In the genomic region with DNA sequence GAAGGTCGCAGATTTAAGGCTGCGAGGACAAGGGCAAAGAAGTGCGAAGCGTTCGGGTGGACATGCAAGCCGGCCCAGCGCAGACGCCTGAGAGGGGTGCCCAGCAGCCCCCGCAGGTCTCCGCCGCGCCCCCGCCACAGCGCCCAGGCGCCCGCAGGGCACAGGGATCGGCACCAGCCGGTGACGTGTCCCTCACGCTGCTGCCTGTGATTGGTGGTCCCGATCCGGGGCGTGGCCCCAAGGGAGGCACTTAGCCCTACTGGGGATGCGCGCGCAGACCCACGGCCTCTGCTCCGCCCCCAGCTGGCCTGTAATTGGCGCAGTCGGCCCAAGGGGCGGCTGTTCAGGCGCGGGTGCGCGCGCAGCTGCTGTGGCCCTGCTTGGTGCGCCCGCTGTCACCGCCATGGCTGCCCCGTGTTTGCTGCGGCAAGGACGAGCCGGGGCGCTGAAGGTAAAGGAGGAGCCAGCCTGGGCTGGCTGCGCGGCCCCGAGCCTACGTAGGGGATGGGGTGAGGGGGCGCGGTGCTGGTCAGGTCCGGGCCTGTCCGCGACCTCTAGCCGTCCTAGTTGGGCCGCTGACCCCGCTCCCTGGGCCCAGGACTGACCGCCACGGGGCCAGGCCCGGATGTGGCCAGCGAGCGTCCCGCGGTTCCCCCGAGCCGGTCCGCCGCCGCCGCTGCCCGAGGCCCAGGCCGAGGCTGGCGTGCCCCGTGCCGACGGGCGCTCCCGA, we compare ENCODE assay signal across 1 cellular context.
TF ChIP-seq lines count a peak whose summit lies in the region.

A gene (plus strand): TSS at position 379 of the 730 bp plus-strand sequence. CDS start 25 bp downstream, at position 404.

TF ChIP-seq in K562, 482 proteins besides CTCF, POLR2A, EP300 and RAD21 (continued from another document):
- TF ChIP-seq ZKSCAN1 (IDR thresholded peaks at IDR 0.05; ENCODE audit: low read depth, low read length) (peak; percentile 54; the same call in 1 of the 2 replicates), KAT8 (IDR thresholded peaks at IDR 0.05; ENCODE audit: low read depth) (no peak), SP1 (CRISPR knock-in tag; IDR thresholded peaks at IDR 0.05) (peak; percentile 91), CHD2 (IDR thresholded peaks at IDR 0.05; ENCODE audit: low read depth, low read length) (peak; percentile 14; the same call in 1 of the 2 replicates), HCFC1 (IDR thresholded peaks at IDR 0.05; ENCODE audit: low read depth, low read length) (peak; percentile 20), ZSCAN29 (IDR thresholded peaks at IDR 0.05) (0 out of 2 replicates have a peak, but pooled peaks have one; percentile 26), HIVEP1 (CRISPR knock-in tag; IDR thresholded peaks at IDR 0.05) (0 out of 2 replicates have a peak, but pooled peaks have one; percentile 40), GATAD2B (IDR thresholded peaks at IDR 0.05; ENCODE audit: borderline replicate concordance) (no peak; the same call in none of the 2 replicates), MEIS2 (IDR thresholded peaks at IDR 0.05; ENCODE audit: partially characterized antibody) (peak; percentile 88), NONO (IDR thresholded peaks at IDR 0.05; ENCODE audit: low read depth in 2 of 2, low read length in 1 of 2) (peak; percentile 85 to 89; a peak in 3 of 4 replicates), ZNF778 (CRISPR knock-in tag; IDR thresholded peaks at IDR 0.05) (no peak), BRCA1 (IDR thresholded peaks at IDR 0.05) (no peak), BRCA1 (CRISPR knock-in tag; IDR thresholded peaks at IDR 0.05) (no peak; the same call in 1 of the 2 replicates), MYNN (IDR thresholded peaks at IDR 0.05) (peak; percentile 81; the same call in 1 of the 2 replicates), MYNN (CRISPR knock-in tag; IDR thresholded peaks at IDR 0.05) (no peak), SIN3A (IDR thresholded peaks at IDR 0.05; ENCODE audit: borderline replicate concordance in 2 of 2, control insufficient read depth in 1 of 2, low read depth in 2 of 2, low read length in 2 of 2) (peak in 1 of 2 experiments; percentile 56; a peak in 3 of 4 replicates), MAFG (tag; conservative IDR thresholded peaks at IDR 0.05) (no peak), ZC3H4 (CRISPR knock-in tag; IDR thresholded peaks at IDR 0.05; ENCODE audit: borderline replicate concordance) (peak; percentile 94; the same call in 1 of the 2 replicates), ARID1B (IDR thresholded peaks at IDR 0.05) (peak; percentile 4; the same call in 1 of the 2 replicates), NFIC (IDR thresholded peaks at IDR 0.05) (peak; percentile 39), FIP1L1 (IDR thresholded peaks at IDR 0.05; ENCODE audit: low read depth, low read length, poor library complexity, severe bottlenecking) (peak; percentile 93), NCOA4 (IDR thresholded peaks at IDR 0.05; ENCODE audit: partially characterized antibody) (no peak), ZNF707 (CRISPR knock-in tag; conservative IDR thresholded peaks at IDR 0.05) (no peak), MBD2 (IDR thresholded peaks at IDR 0.05; ENCODE audit: borderline replicate concordance, low read depth) (peak; percentile 83), GATAD2A (IDR thresholded peaks at IDR 0.05) (no peak; the same call in 1 of the 2 replicates), YY1 (IDR thresholded peaks at IDR 0.05; ENCODE audit: borderline replicate concordance in 1 of 3, control insufficient read depth in 1 of 3, extremely low read depth in 1 of 3, insufficient read depth in 3 of 3, insufficient read length in 1 of 3, insufficient replicate concordance in 2 of 3, low read depth in 1 of 3, low read length in 2 of 3) (peak; percentile 81 to 95 (median 86)), ZNF24 (IDR thresholded peaks at IDR 0.05) (0 out of 2 replicates have a peak, but pooled peaks have one; percentile 52), GTF2A2 (tag; IDR thresholded peaks at IDR 0.05) (peak; percentile 43; the same call in 1 of the 2 replicates), CBX1 (IDR thresholded peaks at IDR 0.05; ENCODE audit: low read depth) (peak; percentile 94)
- TF ChIP-seq, protein P1, sequence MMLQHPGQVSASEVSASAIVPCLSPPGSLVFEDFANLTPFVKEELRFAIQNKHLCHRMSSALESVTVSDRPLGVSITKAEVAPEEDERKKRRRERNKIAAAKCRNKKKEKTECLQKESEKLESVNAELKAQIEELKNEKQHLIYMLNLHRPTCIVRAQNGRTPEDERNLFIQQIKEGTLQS (IDR thresholded peaks at IDR 0.05) = peak; percentile 48
- TF ChIP-seq, protein P1 (CRISPR knock-in tag; conservative IDR thresholded peaks at IDR 0.05) = no peak
- TF ChIP-seq, protein P2, sequence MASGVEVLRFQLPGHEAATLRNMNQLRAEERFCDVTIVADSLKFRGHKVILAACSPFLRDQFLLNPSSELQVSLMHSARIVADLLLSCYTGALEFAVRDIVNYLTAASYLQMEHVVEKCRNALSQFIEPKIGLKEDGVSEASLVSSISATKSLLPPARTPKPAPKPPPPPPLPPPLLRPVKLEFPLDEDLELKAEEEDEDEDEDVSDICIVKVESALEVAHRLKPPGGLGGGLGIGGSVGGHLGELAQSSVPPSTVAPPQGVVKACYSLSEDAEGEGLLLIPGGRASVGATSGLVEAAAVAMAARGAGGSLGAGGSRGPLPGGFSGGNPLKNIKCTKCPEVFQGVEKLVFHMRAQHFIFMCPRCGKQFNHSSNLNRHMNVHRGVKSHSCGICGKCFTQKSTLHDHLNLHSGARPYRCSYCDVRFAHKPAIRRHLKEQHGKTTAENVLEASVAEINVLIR (CRISPR knock-in tag; IDR thresholded peaks at IDR 0.05) = peak; percentile 88
- TF ChIP-seq, protein P3, sequence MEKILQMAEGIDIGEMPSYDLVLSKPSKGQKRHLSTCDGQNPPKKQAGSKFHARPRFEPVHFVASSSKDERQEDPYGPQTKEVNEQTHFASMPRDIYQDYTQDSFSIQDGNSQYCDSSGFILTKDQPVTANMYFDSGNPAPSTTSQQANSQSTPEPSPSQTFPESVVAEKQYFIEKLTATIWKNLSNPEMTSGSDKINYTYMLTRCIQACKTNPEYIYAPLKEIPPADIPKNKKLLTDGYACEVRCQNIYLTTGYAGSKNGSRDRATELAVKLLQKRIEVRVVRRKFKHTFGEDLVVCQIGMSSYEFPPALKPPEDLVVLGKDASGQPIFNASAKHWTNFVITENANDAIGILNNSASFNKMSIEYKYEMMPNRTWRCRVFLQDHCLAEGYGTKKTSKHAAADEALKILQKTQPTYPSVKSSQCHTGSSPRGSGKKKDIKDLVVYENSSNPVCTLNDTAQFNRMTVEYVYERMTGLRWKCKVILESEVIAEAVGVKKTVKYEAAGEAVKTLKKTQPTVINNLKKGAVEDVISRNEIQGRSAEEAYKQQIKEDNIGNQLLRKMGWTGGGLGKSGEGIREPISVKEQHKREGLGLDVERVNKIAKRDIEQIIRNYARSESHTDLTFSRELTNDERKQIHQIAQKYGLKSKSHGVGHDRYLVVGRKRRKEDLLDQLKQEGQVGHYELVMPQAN (IDR thresholded peaks at IDR 0.05; ENCODE audit: borderline replicate concordance) = peak; percentile 69; the same call in 1 of the 2 replicates
- TF ChIP-seq, protein P4, sequence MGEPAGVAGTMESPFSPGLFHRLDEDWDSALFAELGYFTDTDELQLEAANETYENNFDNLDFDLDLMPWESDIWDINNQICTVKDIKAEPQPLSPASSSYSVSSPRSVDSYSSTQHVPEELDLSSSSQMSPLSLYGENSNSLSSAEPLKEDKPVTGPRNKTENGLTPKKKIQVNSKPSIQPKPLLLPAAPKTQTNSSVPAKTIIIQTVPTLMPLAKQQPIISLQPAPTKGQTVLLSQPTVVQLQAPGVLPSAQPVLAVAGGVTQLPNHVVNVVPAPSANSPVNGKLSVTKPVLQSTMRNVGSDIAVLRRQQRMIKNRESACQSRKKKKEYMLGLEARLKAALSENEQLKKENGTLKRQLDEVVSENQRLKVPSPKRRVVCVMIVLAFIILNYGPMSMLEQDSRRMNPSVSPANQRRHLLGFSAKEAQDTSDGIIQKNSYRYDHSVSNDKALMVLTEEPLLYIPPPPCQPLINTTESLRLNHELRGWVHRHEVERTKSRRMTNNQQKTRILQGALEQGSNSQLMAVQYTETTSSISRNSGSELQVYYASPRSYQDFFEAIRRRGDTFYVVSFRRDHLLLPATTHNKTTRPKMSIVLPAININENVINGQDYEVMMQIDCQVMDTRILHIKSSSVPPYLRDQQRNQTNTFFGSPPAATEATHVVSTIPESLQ (CRISPR knock-in tag; IDR thresholded peaks at IDR 0.05) = peak; percentile 27; the same call in 1 of the 2 replicates
